Comparison of ENCODE assay signal across 18 cellular contexts in genomic region chr17:83086197-83086880, GRCh38. TPM values are rescaled to one million over a fixed set of nuclear protein-coding genes. Genes with fewer than 3 reads are reported as not detected.
DNase-seq lines count a peak whose midpoint lies in the region; ATAC-seq and TF ChIP-seq lines count a peak whose summit lies in the region.
"Had no signal": no experiment of that assay in that cellular context is flagged by ENCODE, and none has a peak within 500 bp of the region (broad histone marks: within the 10 kb centered on the region; RNA-seq: fewer than 3 reads in every experiment).

No MANE protein-coding gene starts in this region.

- no peak overlapping the region for H3K4me3 Mint-ChIP-seq in activated naive CD8-positive, alpha-beta T cell treated with anti-CD3 and anti-CD28 coated beads, Interleukin-2, amount 50 U/mL, for 24 hours
- H3K4me3 Mint-ChIP-seq in activated naive CD8-positive, alpha-beta T cell treated with anti-CD3 and anti-CD28 coated beads for 36 hours, result no peak overlapping the region
- H3K4me3 Mint-ChIP-seq in natural killer cell (peak overlapping the region; percentile 90), type B pancreatic cell (peak overlapping the region; percentile 71)
- H3K4me3 Mint-ChIP-seq: activated B cell treated with CpG ODN at 0.5 μM for 24 hours, memory B cell had no signal

- ATAC-seq in activated naive CD8-positive, alpha-beta T cell treated with anti-CD3 and anti-CD28 coated beads, Interleukin-2, amount 50 U/mL, for 24 hours, result no peak
- ATAC-seq in natural killer cell (no peak), heart right ventricle (no peak)
- ATAC-seq: upper lobe of right lung had no signal

- H3K27me3 Mint-ChIP-seq in activated naive CD8-positive, alpha-beta T cell treated with anti-CD3 and anti-CD28 coated beads, Interleukin-2, amount 50 U/mL, for 24 hours, result no peaks in the 10 kb centered on the region
- peaks cover 7% of the 10 kb centered on the region for H3K27me3 Mint-ChIP-seq in activated naive CD8-positive, alpha-beta T cell treated with anti-CD3 and anti-CD28 coated beads for 36 hours
- H3K27me3 Mint-ChIP-seq in natural killer cell (ENCODE audit: low read depth in 2 of 2), result no peaks in the 10 kb centered on the region
- peaks cover 14% of the 10 kb centered on the region for H3K27me3 Mint-ChIP-seq in type B pancreatic cell
- H3K27me3 Mint-ChIP-seq: activated B cell treated with CpG ODN at 0.5 μM for 24 hours, memory B cell had no signal

- peak overlapping the region in 2 of 10 donors; percentile 6 to 20 for H3K27ac ChIP-seq in heart right ventricle
- H3K27ac ChIP-seq: neutrophil, upper lobe of right lung had no signal

- peaks cover 0 to 6% (median 0%) of the 10 kb centered on the region in 7 donors for H3K27me3 ChIP-seq in heart right ventricle
- H3K27me3 ChIP-seq: Peyer's patch, upper lobe of right lung had no signal

- no peak overlapping the region for H3K4me3 ChIP-seq in astrocyte of the spinal cord (ENCODE audit: low read depth, low read length)
- H3K4me3 ChIP-seq in heart right ventricle, result no peak overlapping the region
- H3K4me3 ChIP-seq: Peyer's patch, upper lobe of right lung had no signal

- peaks cover 24 to 94% (median 79%) of the 10 kb centered on the region in 9 donors for H3K4me1 ChIP-seq in heart right ventricle

- intact Hi-C loops in natural killer cell (cut with micrococcal nuclease), result no loop called here
- intact Hi-C loops in heart right ventricle (cut with DNase I), result no loop called here

- peaks cover 1% of the 10 kb centered on the region for H3K36me3 Mint-ChIP-seq in activated naive CD8-positive, alpha-beta T cell treated with anti-CD3 and anti-CD28 coated beads, Interleukin-2, amount 50 U/mL, for 24 hours (ENCODE audit: low read depth)
- H3K36me3 Mint-ChIP-seq in activated naive CD8-positive, alpha-beta T cell treated with anti-CD3 and anti-CD28 coated beads for 36 hours, result no peaks in the 10 kb centered on the region
- H3K36me3 Mint-ChIP-seq in natural killer cell, result no peaks in the 10 kb centered on the region
- peaks cover 27% of the 10 kb centered on the region for H3K36me3 Mint-ChIP-seq in type B pancreatic cell

- 74 to 77% methylated on average over 18 of the region's 18 CpGs for WGBS in heart right ventricle, 2 donors

- H3K4me1 Mint-ChIP-seq in activated naive CD8-positive, alpha-beta T cell treated with anti-CD3 and anti-CD28 coated beads, Interleukin-2, amount 50 U/mL, for 24 hours, result peaks cover 44% of the 10 kb centered on the region
- peaks cover 28% of the 10 kb centered on the region for H3K4me1 Mint-ChIP-seq in activated naive CD8-positive, alpha-beta T cell treated with anti-CD3 and anti-CD28 coated beads for 36 hours
- H3K4me1 Mint-ChIP-seq in natural killer cell (peaks cover 70 to 80% of the 10 kb centered on the region in 2 donors), type B pancreatic cell (ENCODE audit: unreplicated experiment) (peaks cover 51% of the 10 kb centered on the region)

- DNase-seq in activated naive CD8-positive, alpha-beta T cell treated with anti-CD3 and anti-CD28 coated beads, Interleukin-2, amount 50 U/mL, for 24 hours, result no peak
- DNase-seq in activated naive CD8-positive, alpha-beta T cell treated with anti-CD3 and anti-CD28 coated beads for 36 hours, result no peak
- DNase-seq in astrocyte of the spinal cord (ENCODE audit: low read depth, low spot score) (peak; percentile 32), natural killer cell (no peak), type B pancreatic cell (ENCODE audit: extremely low spot score, unreplicated experiment) (no peak), heart right ventricle (no peak), ecto neural progenitor cell (ENCODE audit: low spot score) (no peak), NCI-H2196 treated with DMSO at 0.1 percent for 48 hours (lab: John Stamatoyannopoulos, UW; ENCODE audit: unreplicated experiment) (no peak)
- DNase-seq: activated B cell treated with CpG ODN at 0.5 μM for 24 hours; activated naive CD4-positive, alpha-beta T cell treated with anti-CD3 and anti-CD28 coated beads, Interleukin-2, amount 50 U/mL, for 16 hours; cerebellar nuclear complex; NCI-H1092; NCI-H2107; NCI-H748 treated with DMSO at 0.1 percent for 48 hours; Peyer's patch; upper lobe of right lung had no signal

- TF ChIP-seq CTCF in astrocyte of the spinal cord (IDR thresholded peaks at IDR 0.05; ENCODE audit: low read depth, low read length) (no peak), natural killer cell (IDR thresholded peaks at IDR 0.05) (no peak), type B pancreatic cell (conservative IDR thresholded peaks at IDR 0.05) (no peak), heart right ventricle (IDR thresholded peaks at IDR 0.05) (no peak)

- peaks cover 0 to 83% (median 0%) of the 10 kb centered on the region in 9 donors for H3K36me3 ChIP-seq in heart right ventricle

- peak overlapping the region; percentile 26 for H3K27ac Mint-ChIP-seq in activated naive CD8-positive, alpha-beta T cell treated with anti-CD3 and anti-CD28 coated beads, Interleukin-2, amount 50 U/mL, for 24 hours
- H3K27ac Mint-ChIP-seq in activated naive CD8-positive, alpha-beta T cell treated with anti-CD3 and anti-CD28 coated beads for 36 hours, result no peak overlapping the region
- peak overlapping the region; percentile 98 for H3K27ac Mint-ChIP-seq in natural killer cell
- H3K27ac Mint-ChIP-seq in type B pancreatic cell, result peak overlapping the region; percentile 84
- H3K27ac Mint-ChIP-seq: activated B cell treated with CpG ODN at 0.5 μM for 24 hours, memory B cell had no signal

- H3K9me3 Mint-ChIP-seq in activated naive CD8-positive, alpha-beta T cell treated with anti-CD3 and anti-CD28 coated beads, Interleukin-2, amount 50 U/mL, for 24 hours, result no peaks in the 10 kb centered on the region
- no peaks in the 10 kb centered on the region for H3K9me3 Mint-ChIP-seq in activated naive CD8-positive, alpha-beta T cell treated with anti-CD3 and anti-CD28 coated beads for 36 hours
- H3K9me3 Mint-ChIP-seq in natural killer cell (no peaks in the 10 kb centered on the region), type B pancreatic cell (no peaks in the 10 kb centered on the region)
- H3K9me3 Mint-ChIP-seq: activated B cell treated with CpG ODN at 0.5 μM for 24 hours, memory B cell had no signal

- in situ Hi-C loops in astrocyte of the spinal cord (cut with HindIII; ENCODE audit: low sequenced_read_pairs), result no loop called here

- no peaks in the 10 kb centered on the region for H3K9me3 ChIP-seq in heart right ventricle
- H3K9me3 ChIP-seq: neutrophil, Peyer's patch, upper lobe of right lung had no signal

RNA-seq across cellular contexts. Expression of gene METRNL, which starts 6.9 kb away (rescaled TPM):
- total RNA-seq in activated naive CD8-positive, alpha-beta T cell treated with anti-CD3 and anti-CD28 coated beads for 36 hours, result 1 to 10 TPM; 4.7 to 5.9 TPM
- total RNA-seq in natural killer cell (100 to 1,000 TPM; 227 to 390 (median 325) TPM), type B pancreatic cell (ENCODE audit: low replicate concordance) (76.2 and 145 TPM in 2 replicates), heart right ventricle (10 to 100 TPM; 56.0 to 90.1 (median 70.9) TPM)
- 100 to 1,000 TPM in 1 of 2 donors, 10 to 100 TPM in 1; 39.0 to 134 TPM for polyA plus RNA-seq in heart right ventricle

Comparison
In these comparisons a context has a peak if more than half of its experiments do, and no peak if none do; other contexts are left out.
1. H3K4me3 Mint-ChIP-seq: peak in natural killer cell (single experiment) and type B pancreatic cell (single experiment); none in activated naive CD8-positive, alpha-beta T cell treated with anti-CD3 and anti-CD28 coated beads, Interleukin-2, amount 50 U/mL, for 24 hours (single experiment) and activated naive CD8-positive, alpha-beta T cell treated with anti-CD3 and anti-CD28 coated beads for 36 hours (single experiment).
2. RNA of gene METRNL, which starts 6.9 kb away (total RNA-seq): 227 to 390 TPM in natural killer cell, 76.2 to 145 TPM in type B pancreatic cell and 56.0 to 90.1 TPM in heart right ventricle; 4.7 to 5.9 TPM in activated naive CD8-positive, alpha-beta T cell treated with anti-CD3 and anti-CD28 coated beads for 36 hours; every median in the first group is over 4 times any median in the second.